6 cellular contexts compared by ENCODE assay signal in the genomic region with DNA sequence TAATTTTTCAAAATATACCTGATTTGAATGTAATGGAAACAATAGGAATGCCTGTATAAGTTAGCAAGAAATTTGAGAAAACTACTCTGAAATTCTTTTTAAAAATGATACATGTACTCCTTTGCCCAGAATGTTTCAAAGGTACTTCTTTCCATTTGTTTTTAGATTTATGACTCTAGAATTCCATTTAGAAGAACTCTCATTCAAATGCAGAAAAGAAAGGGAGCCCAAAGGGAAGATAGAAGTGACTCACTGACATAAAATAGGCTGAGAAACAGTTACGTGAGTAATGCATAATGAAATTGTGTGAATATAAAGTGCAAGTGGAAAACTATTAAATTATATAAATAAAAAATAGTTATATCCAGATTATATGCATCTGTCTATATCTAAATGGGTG.
"Had no signal": no experiment of that assay in that cellular context is flagged by ENCODE, and none has a peak within 500 bp of the region (broad histone marks: within the 10 kb centered on the region; RNA-seq: fewer than 3 reads in every experiment).

No MANE protein-coding gene starts in this region.

- ATAC-seq: HepG2, K562 had no signal

- H3K27ac ChIP-seq: HL-60 had no signal

- DNase-seq: IMR-90, KBM-7, KG1 had no signal

- H3K4me3 ChIP-seq: K562 had no signal
